In genomic region chr2:54347622-54348021, GRCh38 we compare ENCODE assay signal across 17 cellular contexts.
DNase-seq lines count a peak whose midpoint lies in the region; ATAC-seq, FAIRE-seq and TF ChIP-seq lines count a peak whose summit lies in the region.
"Had no signal": no experiment of that assay in that cellular context is flagged by ENCODE, and none has a peak within 500 bp of the region (broad histone marks: within the 10 kb centered on the region; RNA-seq: fewer than 3 reads in every experiment).

No MANE protein-coding gene starts in this region.

- no peak overlapping the region for H3K9ac ChIP-seq in H1 (replicated peaks in 1 of 4; ENCODE audit: extremely low read depth in 1 of 4, low read depth in 3 of 4, low read length in 3 of 4)
- H3K9ac ChIP-seq in mesenchymal stem cell (ENCODE audit: low read length), result no peak overlapping the region

- H3K4ac ChIP-seq in H1 (replicated peaks; ENCODE audit: insufficient read length, low read depth, low read length) (no peak overlapping the region), mesenchymal stem cell (ENCODE audit: low read depth in 1 of 2, low read length in 2 of 2) (no peak overlapping the region)

- no peak overlapping the region for H3K27ac ChIP-seq in GM23338 (ENCODE audit: low read depth)
- H3K27ac ChIP-seq in H1 (ENCODE audit: low read depth, low read length), result no peak overlapping the region
- H3K27ac ChIP-seq in mesenchymal stem cell (ENCODE audit: low read length, poor library complexity, severe bottlenecking), result peak overlapping the region; percentile 55
- H3K27ac ChIP-seq: C4-2B, HL-60 had no signal

- H3K27me3 ChIP-seq in GM23338 (ENCODE audit: insufficient read depth) (no peaks in the 10 kb centered on the region), H1 (replicated peaks in 1 of 4; ENCODE audit: control insufficient read depth in 3 of 4, extremely low read depth in 1 of 4, insufficient read depth in 3 of 4, low read length in 3 of 4) (no peaks in the 10 kb centered on the region), mesenchymal stem cell (ENCODE audit: control insufficient read depth in 1 of 2, insufficient read depth in 1 of 2, low read length in 2 of 2) (no peaks in the 10 kb centered on the region)

- H3K4me3 Mint-ChIP-seq in GM23338, result no peak overlapping the region
- H3K4me3 Mint-ChIP-seq: CD4-positive, alpha-beta T cell had no signal

- H3K27ac Mint-ChIP-seq in GM23338, result no peak overlapping the region
- H3K27ac Mint-ChIP-seq: CD4-positive, alpha-beta T cell had no signal

- no peak overlapping the region for H2BK20ac ChIP-seq in H1 (ENCODE audit: low read length)

- no peaks in the 10 kb centered on the region for H4K20me1 ChIP-seq in GM23338 (replicated peaks; ENCODE audit: insufficient read depth)
- H4K20me1 ChIP-seq in H1 (replicated peaks in 1 of 2; ENCODE audit: control insufficient read depth in 1 of 2, insufficient read depth in 2 of 2, low read length in 2 of 2), result no peaks in the 10 kb centered on the region

- H4K91ac ChIP-seq in H1 (replicated peaks; ENCODE audit: insufficient read length, low read length) (no peak overlapping the region), mesenchymal stem cell (ENCODE audit: low read length) (no peak overlapping the region)

- no peaks in the 10 kb centered on the region for H3K9me3 Mint-ChIP-seq in GM23338
- H3K9me3 Mint-ChIP-seq: CD4-positive, alpha-beta T cell had no signal

- H3K9me2 ChIP-seq in GM23338 (ENCODE audit: insufficient read depth), result no peaks in the 10 kb centered on the region

- TF ChIP-seq CTCF in GM23338 (conservative IDR thresholded peaks at IDR 0.05; ENCODE audit: low read depth in 2 of 2) (no peak), H1 (IDR thresholded peaks at IDR 0.05; ENCODE audit: control extremely low read depth in 1 of 3, insufficient read depth in 1 of 3, low read depth in 1 of 3, low read length in 3 of 3) (no peak)

- FAIRE-seq in H1 (lab: Jason Lieb, UNC), result peak; percentile 39
- FAIRE-seq: GM12891 had no signal

- H3K79me2 ChIP-seq in GM23338 (replicated peaks; ENCODE audit: insufficient read depth) (no peaks in the 10 kb centered on the region), H1 (ENCODE audit: control insufficient read depth in 1 of 2, insufficient read depth in 2 of 2, low read length in 2 of 2) (no peaks in the 10 kb centered on the region)

- H3K4me1 ChIP-seq in GM23338 (ENCODE audit: insufficient read depth) (no peaks in the 10 kb centered on the region; the same call in 1 of the 2 replicates), H1 (replicated peaks in 1 of 4; ENCODE audit: control insufficient read depth in 3 of 4, insufficient read depth in 4 of 4, low read length in 3 of 4) (no peaks in the 10 kb centered on the region), mesenchymal stem cell (ENCODE audit: control insufficient read depth, insufficient read depth, low read depth, low read length) (no peaks in the 10 kb centered on the region)
- H3K4me1 ChIP-seq: HAP-1 had no signal

- H3K4me2 ChIP-seq in GM23338, result no peak overlapping the region
- H3K4me2 ChIP-seq in H1 (ENCODE audit: insufficient read depth in 1 of 2, low read depth in 2 of 2, low read length in 2 of 2), result no peak overlapping the region; a peak in 1 of 4 replicates
- no peak overlapping the region for H3K4me2 ChIP-seq in mesenchymal stem cell (ENCODE audit: low read length, poor library complexity, severe bottlenecking)

- no peaks in the 10 kb centered on the region for H3K79me1 ChIP-seq in H1 (ENCODE audit: low read depth, low read length)
- H3K79me1 ChIP-seq in mesenchymal stem cell (replicated peaks; ENCODE audit: low read length, poor library complexity, severe bottlenecking), result no peaks in the 10 kb centered on the region

- H3K36me3 ChIP-seq in GM23338 (ENCODE audit: insufficient read depth) (no peaks in the 10 kb centered on the region), H1 (ENCODE audit: control insufficient read depth in 2 of 4, insufficient read depth in 4 of 4, low read length in 3 of 4) (no peaks in the 10 kb centered on the region), mesenchymal stem cell (ENCODE audit: control insufficient read depth in 1 of 2, insufficient read depth in 2 of 2, low read depth in 1 of 2, low read length in 2 of 2) (no peaks in the 10 kb centered on the region)
- H3K36me3 ChIP-seq: HAP-1 had no signal

- CTCF ChIA-PET in H1 (lab: Charles Lee; ENCODE audit: partially characterized antibody), result interaction anchor here (1.5 kb wide), 1 partner anchor 31 kb away, joined by 5 read pairs; no protein-coding TSS in a partner anchor

- no peak overlapping the region for H4K5ac ChIP-seq in H1 (ENCODE audit: insufficient read length, low read depth, low read length)

- no peak overlapping the region for H3K23ac ChIP-seq in H1 (ENCODE audit: insufficient read length)
- no peak overlapping the region for H3K23ac ChIP-seq in mesenchymal stem cell (ENCODE audit: low read length in 2 of 2)

- H3K14ac ChIP-seq in H1 (ENCODE audit: insufficient read length) (no peak overlapping the region), mesenchymal stem cell (ENCODE audit: low read length in 2 of 2) (no peak overlapping the region)

- no peaks in the 10 kb centered on the region for H3F3A ChIP-seq in GM23338 (replicated peaks; ENCODE audit: low read depth)

- H3K18ac ChIP-seq in H1 (ENCODE audit: extremely low read depth, low read length) (no peak overlapping the region), mesenchymal stem cell (ENCODE audit: low read depth in 1 of 2, low read length in 2 of 2) (no peak overlapping the region)

- ATAC-seq in GM23338 (peak; percentile 63), HG02623 (IDR thresholded peaks at IDR 0.05; ENCODE audit: unreplicated experiment) (no peak)

- no peak for TF ChIP-seq EP300 in H1 (IDR thresholded peaks at IDR 0.05; ENCODE audit: borderline replicate concordance in 1 of 2, low read depth in 2 of 2, low read length in 2 of 2)

- no peak overlapping the region for H3K4me3 ChIP-seq in GM23338
- H3K4me3 ChIP-seq in H1 (ENCODE audit: extremely low read depth in 1 of 4, insufficient read depth in 2 of 4, low read depth in 3 of 4, low read length in 4 of 4), result no peak overlapping the region
- H3K4me3 ChIP-seq in mesenchymal stem cell (ENCODE audit: insufficient read depth in 1 of 2, low read depth in 1 of 2, low read length in 2 of 2), result no peak overlapping the region
- H3K4me3 ChIP-seq: HAP-1 had no signal

- H3K56ac ChIP-seq in H1 (replicated peaks; ENCODE audit: insufficient read length, low read depth, low read length), result no peak overlapping the region

- H3K9me3 ChIP-seq in H1 (ENCODE audit: insufficient read depth in 2 of 2, low read depth in 1 of 2, low read length in 1 of 2) (no peaks in the 10 kb centered on the region), mesenchymal stem cell (ENCODE audit: control insufficient read depth, low read length) (no peaks in the 10 kb centered on the region)
- H3K9me3 ChIP-seq: HAP-1 had no signal

- H2BK5ac ChIP-seq in H1 (ENCODE audit: low read depth, low read length) (no peak overlapping the region), mesenchymal stem cell (ENCODE audit: low read depth, low read length, poor library complexity, severe bottlenecking) (no peak overlapping the region)

- 71% methylated on average over 3 of the region's 3 CpGs; no CpG with 5 or more reads in 1 of the 2 experiments for WGBS in H1 (ENCODE audit: extremely low coverage in 1 of 2, insufficient coverage in 1 of 2, insufficient read length in 1 of 2, insufficient replicate concordance in 2 of 2, low coverage in 1 of 2, low lambda C conversion rate in 2 of 2, missing lambda C conversion rate in 1 of 2), 2 experiments
- WGBS in mesenchymal stem cell, result 76% methylated on average over 2 of the region's 3 CpGs

- H2BK12ac ChIP-seq in H1 (ENCODE audit: low read depth, low read length) (no peak overlapping the region), mesenchymal stem cell (ENCODE audit: low read length in 2 of 2) (no peak overlapping the region)

- H4K8ac ChIP-seq in H1 (ENCODE audit: extremely low read depth, insufficient read depth, low read length) (no peak overlapping the region), mesenchymal stem cell (ENCODE audit: low read length) (no peak overlapping the region)

- peaks cover 5% of the 10 kb centered on the region for H3K4me1 Mint-ChIP-seq in GM23338

- no peak for TF ChIP-seq POLR2A in H1 (IDR thresholded peaks at IDR 0.05; ENCODE audit: control extremely low read depth in 1 of 2, low read depth in 2 of 2, low read length in 2 of 2)

- H2BK15ac ChIP-seq in H1 (ENCODE audit: low read length) (no peak overlapping the region), mesenchymal stem cell (ENCODE audit: low read depth, poor library complexity, severe bottlenecking) (no peak overlapping the region)

- H3K23me2 ChIP-seq in H1 (ENCODE audit: low read depth, low read length), result no peaks in the 10 kb centered on the region

- POLR2A ChIA-PET in H1 (lab: Charles Lee; ENCODE audit: partially characterized antibody), result no interaction called here

- no peaks in the 10 kb centered on the region for H3K27me3 Mint-ChIP-seq in GM23338 (ENCODE audit: insufficient read depth, low read depth, poor library complexity)

- DNase-seq in GM23338 (ENCODE audit: low spot score), result peak; percentile 37
- no peak for DNase-seq in H1 (ENCODE audit: low read depth in 1 of 2, low spot score in 2 of 2)
- DNase-seq in mesenchymal stem cell, result no peak
- no peak for DNase-seq in DMS114 treated with DMSO at 0.1 percent for 48 hours (lab: John Stamatoyannopoulos, UW; ENCODE audit: unreplicated experiment)
- no peak for DNase-seq in D341Med (ENCODE audit: low spot score)
- DNase-seq: AML-193; Calu3; CD4-positive, alpha-beta T cell; DMS 273 treated with DMSO at 0.1 percent for 48 hours; IMR-90; Karpas-422; KBM-7 had no signal

- no peak overlapping the region for H2AK5ac ChIP-seq in H1 (ENCODE audit: low read depth, low read length)
- no peak overlapping the region for H2AK5ac ChIP-seq in mesenchymal stem cell (ENCODE audit: low read length, severe bottlenecking)

- no peak overlapping the region for H2AFZ ChIP-seq in GM23338
- 0 out of 2 replicates have a peak overlapping the region, but pooled peaks have one; percentile 42 for H2AFZ ChIP-seq in H1 (ENCODE audit: low read length)
- no peak overlapping the region for H2AFZ ChIP-seq in mesenchymal stem cell (ENCODE audit: low read depth, low read length)

- H2BK120ac ChIP-seq in H1 (replicated peaks; ENCODE audit: low read depth, low read length), result no peak overlapping the region
- no peak overlapping the region for H2BK120ac ChIP-seq in mesenchymal stem cell (ENCODE audit: low read depth, low read length)

- no peaks in the 10 kb centered on the region for H3K36me3 Mint-ChIP-seq in GM23338 (ENCODE audit: low read depth)

- TF ChIP-seq RAD21 in H1 (IDR thresholded peaks at IDR 0.05 in 1 of 2, conservative IDR thresholded peaks at IDR 0.05 in 1 of 2; ENCODE audit: low read depth in 2 of 2, low read length in 2 of 2), result no peak

TF ChIP-seq in GM23338, 12 proteins besides CTCF, POLR2A, EP300 and RAD21 (continues in another document):
- TF ChIP-seq STAT1 (IDR thresholded peaks at IDR 0.05; ENCODE audit: unreplicated experiment) (no peak), EZH2 (IDR thresholded peaks at IDR 0.05; ENCODE audit: low read depth, unreplicated experiment) (no peak), ZNF114 (CRISPR knock-in tag; IDR thresholded peaks at IDR 0.05) (no peak)

TF ChIP-seq in H1, 55 proteins besides CTCF, POLR2A, EP300 and RAD21:
- TF ChIP-seq TEAD4 (IDR thresholded peaks at IDR 0.05; ENCODE audit: low read depth, low read length), result peak; percentile 88
- TF ChIP-seq TCF12 (IDR thresholded peaks at IDR 0.05; ENCODE audit: low read depth, low read length), result no peak
- no peak for TF ChIP-seq MAFK (IDR thresholded peaks at IDR 0.05; ENCODE audit: low read depth, low read length)
